ENCODE assay signal across 9 cellular contexts in the genomic region with DNA sequence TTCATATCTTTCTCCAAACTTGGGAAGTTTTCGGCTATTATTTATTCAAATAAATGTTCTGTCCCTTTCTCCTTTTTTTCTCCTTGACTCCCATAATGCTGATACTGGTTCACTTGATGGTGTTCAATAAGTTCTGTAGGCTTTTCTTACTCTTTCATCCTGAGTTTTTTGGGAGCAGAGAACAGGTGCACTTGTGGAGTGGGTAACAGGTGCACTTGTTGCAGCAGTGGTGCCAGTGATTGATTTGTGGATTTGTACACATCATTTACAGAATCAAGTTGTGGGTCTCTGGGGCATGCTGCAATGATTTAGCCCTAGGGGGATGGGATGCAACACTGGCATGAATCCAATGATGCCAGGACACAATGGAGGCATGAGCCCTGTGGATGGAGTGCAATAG. TPM values are rescaled to one million over a fixed set of nuclear protein-coding genes. Genes with fewer than 3 reads are reported as not detected.
"Had no signal": no experiment of that assay in that cellular context is flagged by ENCODE, and none has a peak within 500 bp of the region (broad histone marks: within the 10 kb centered on the region; RNA-seq: fewer than 3 reads in every experiment).

No MANE protein-coding gene starts in this region.

- FAIRE-seq: HepG2, HTR-8/SVneo, K562 had no signal

- H3K27ac ChIP-seq: HL-60, KMS-11 had no signal

- DNase-seq: IMR-90, KBM-7, KG1 had no signal

- ATAC-seq: HepG2, K562 had no signal

- H3K4me3 ChIP-seq: K562 had no signal

RNA-seq across cellular contexts. Expression of a gene that starts 14.8 kb away (rescaled TPM):
- polyA plus RNA-seq: HepG2, IgD-negative memory B cell, IMR-90, K562 had no signal

RNA-seq across cellular contexts. Expression of a gene that starts 28.7 kb away (rescaled TPM):
- polyA plus RNA-seq: HepG2, IgD-negative memory B cell, IMR-90, K562 had no signal

RNA-seq across cellular contexts. Expression of a gene that starts 31.6 kb away (rescaled TPM):
- polyA plus RNA-seq: HepG2, IgD-negative memory B cell, IMR-90, K562 had no signal

RNA-seq across cellular contexts. Expression of a gene that starts 50.8 kb away (rescaled TPM):
- polyA plus RNA-seq: HepG2, IgD-negative memory B cell, IMR-90, K562 had no signal
